16 cellular contexts compared by ENCODE assay signal in genomic region chr6:129989396-129989795, GRCh38.
"Had no signal": no experiment of that assay in that cellular context is flagged by ENCODE, and none has a peak within 500 bp of the region (broad histone marks: within the 10 kb centered on the region; RNA-seq: fewer than 3 reads in every experiment).

No MANE protein-coding gene starts in this region.

- H3K27me3 Mint-ChIP-seq: memory B cell had no signal

- H3K27me3 ChIP-seq: transverse colon had no signal

- H3K9me3 ChIP-seq: heart left ventricle, transverse colon had no signal

- H3K4me1 ChIP-seq: heart left ventricle, parathyroid adenoma, transverse colon had no signal

- H3K9me3 Mint-ChIP-seq: activated naive CD4-positive, alpha-beta T cell treated with anti-CD3 and anti-CD28 coated beads, Interleukin-2, amount 50 U/mL, for 72 hours; memory B cell; nephron progenitor cell had no signal

- ATAC-seq: heart left ventricle, left colon, right cardiac atrium had no signal

- DNase-seq: activated CD4-positive, alpha-beta T cell treated with anti-CD3 and anti-CD28 coated beads, Interleukin-2, amount 50 U/mL, for 1 hour; amygdala; cerebellar nuclear complex; heart left ventricle; left colon; nephron progenitor cell; right cardiac atrium; stimulated activated CD4-positive, alpha-beta T cell treated with anti-CD3 and anti-CD28 coated beads, Interleukin-12 subunit alpha, Interleukin-12 subunit beta, amount 100 ng/mL, for 4 hours; stimulated activated CD4-positive, alpha-beta T cell treated with anti-CD3 and anti-CD28 coated beads, Interleukin-4, amount 100 ng/mL, for 4 hours; SW 1271; transverse colon had no signal

- H3K4me1 Mint-ChIP-seq: memory B cell, nephron progenitor cell had no signal

- H3K36me3 Mint-ChIP-seq: activated naive CD4-positive, alpha-beta T cell treated with anti-CD3 and anti-CD28 coated beads, Interleukin-2, amount 50 U/mL, for 72 hours; memory B cell had no signal

- H3K27ac Mint-ChIP-seq: activated naive CD4-positive, alpha-beta T cell treated with anti-CD3 and anti-CD28 coated beads, Interleukin-2, amount 50 U/mL, for 72 hours; memory B cell; nephron progenitor cell had no signal

- H3K4me3 ChIP-seq: coronary artery, heart left ventricle, transverse colon had no signal

- H3K36me3 ChIP-seq: heart left ventricle, transverse colon had no signal

- H3K27ac ChIP-seq: coronary artery, epithelial cell of prostate, heart left ventricle, parathyroid adenoma, transverse colon had no signal

- H3K4me3 Mint-ChIP-seq: memory B cell, nephron progenitor cell had no signal
